ENCODE assay signal across 39 cellular contexts in the genomic region with DNA sequence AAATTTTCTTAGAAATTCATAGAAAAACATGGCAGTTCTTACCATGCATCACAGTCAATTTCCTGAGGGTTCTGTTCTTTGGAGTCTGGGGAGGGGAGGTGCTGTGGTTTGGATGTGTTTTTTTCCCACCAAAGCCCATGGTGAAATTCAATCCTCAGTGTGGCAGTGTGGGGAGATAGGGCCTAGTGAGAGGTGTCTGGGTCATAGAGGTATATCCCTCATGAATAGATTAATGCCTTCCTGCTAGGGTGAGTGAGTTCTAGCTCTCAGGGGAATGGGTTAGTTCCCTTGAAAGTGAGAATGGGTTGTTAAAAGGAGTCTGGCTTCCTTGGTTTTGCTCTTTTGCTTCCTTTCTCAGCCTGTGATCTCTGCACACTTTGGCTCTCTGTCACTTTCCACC.
"Had no signal": no experiment of that assay in that cellular context is flagged by ENCODE, and none has a peak within 500 bp of the region (broad histone marks: within the 10 kb centered on the region; RNA-seq: fewer than 3 reads in every experiment).

No MANE protein-coding gene starts in this region.

- ATAC-seq: activated naive CD4-positive, alpha-beta T cell treated with anti-CD3 and anti-CD28 coated beads, Interleukin-2, amount 50 U/mL, for 72 hours; activated naive CD8-positive, alpha-beta T cell treated with anti-CD3 and anti-CD28 coated beads, Interleukin-2, amount 50 U/mL, for 24 hours; activated T-cell treated with anti-CD3 and anti-CD28 coated beads, Interleukin-2, amount 50 U/mL, for 4 hours; activated T-cell treated with anti-CD3 and anti-CD28 coated beads, Interleukin-2, amount 50 U/mL, for 72 hours; activated T-helper 17 cell treated with anti-CD3 and anti-CD28 coated beads, Interleukin-2, amount 50 U/mL, for 72 hours; body of pancreas had no signal

- H3K4me3 Mint-ChIP-seq: activated naive CD4-positive, alpha-beta T cell treated with anti-CD3 and anti-CD28 coated beads for 36 hours; activated naive CD4-positive, alpha-beta T cell treated with anti-CD3 and anti-CD28 coated beads, Interleukin-2, amount 10 ng/mL, durations not matched to agents 7 days and 5 days; activated naive CD4-positive, alpha-beta T cell treated with anti-CD3 and anti-CD28 coated beads, Interleukin-2, amount 50 U/mL, for 24 hours; activated naive CD8-positive, alpha-beta T cell; activated naive CD8-positive, alpha-beta T cell treated with anti-CD3 and anti-CD28 coated beads for 36 hours; activated naive CD8-positive, alpha-beta T cell treated with anti-CD3 and anti-CD28 coated beads, Interleukin-2, amount 10 ng/mL, durations not matched to agents 7 days and 5 days; activated naive CD8-positive, alpha-beta T cell treated with anti-CD3 and anti-CD28 coated beads, Interleukin-2, amount 50 U/mL, for 24 hours; activated T-cell treated with anti-CD3 and anti-CD28 coated beads, Interleukin-2, amount 50 U/mL, for 24 hours; activated T-cell treated with anti-CD3 and anti-CD28 coated beads, Interleukin-2, amount 50 U/mL, for 4 hours; activated T-cell treated with anti-CD3 and anti-CD28 coated beads, Interleukin-2, amount 50 U/mL, for 72 hours; activated T-helper 1 cell treated with anti-CD3 and anti-CD28 coated beads, Interleukin-12 subunit alpha, Interleukin-12 subunit beta, Interleukin-2, Interleukin-4 antibody, amounts not matched to agents 30 ng/mL and 10 ng/mL and 1 ng/mL, durations not matched to agents 14 hours and 24 hours and 36 hours; activated T-helper 17 cell treated with anti-CD3 and anti-CD28 coated beads, Interleukin-2, amount 50 U/mL, for 72 hours; brain; central memory CD8-positive, alpha-beta T cell had no signal

- DNase-seq: activated effector memory CD4-positive, alpha-beta T cell treated with anti-CD3 and anti-CD28 coated beads, Interleukin-2, amount 50 U/mL, for 16 hours; activated effector memory CD4-positive, alpha-beta T cell treated with Interleukin-2 at 50 U/mL for 16 hours; activated gamma-delta T cell; activated gamma-delta T cell treated with Interleukin-2 at 50 U/mL for 16 hours; activated naive CD4-positive, alpha-beta T cell; activated naive CD4-positive, alpha-beta T cell treated with anti-CD3 and anti-CD28 coated beads for 36 hours; activated naive CD4-positive, alpha-beta T cell treated with anti-CD3 and anti-CD28 coated beads, Interleukin-2, amount 10 ng/mL, durations not matched to agents 7 days and 5 days; activated naive CD4-positive, alpha-beta T cell treated with anti-CD3 and anti-CD28 coated beads, Interleukin-2, amount 50 U/mL, for 16 hours; activated naive CD4-positive, alpha-beta T cell treated with Interleukin-2 at 50 U/mL for 16 hours; activated naive CD8-positive, alpha-beta T cell treated with anti-CD3 and anti-CD28 coated beads for 36 hours; activated naive CD8-positive, alpha-beta T cell treated with anti-CD3 and anti-CD28 coated beads, Interleukin-2, amount 10 ng/mL, durations not matched to agents 7 days and 5 days; activated naive CD8-positive, alpha-beta T cell treated with anti-CD3 and anti-CD28 coated beads, Interleukin-2, amount 50 U/mL, for 24 hours; activated T-cell treated with anti-CD3 and anti-CD28 coated beads, Interleukin-2, amount 50 U/mL, for 24 hours; activated T-cell treated with anti-CD3 and anti-CD28 coated beads, Interleukin-2, amount 50 U/mL, for 4 hours; activated T-cell treated with anti-CD3 and anti-CD28 coated beads, Interleukin-2, amount 50 U/mL, for 48 hours; activated T-cell treated with anti-CD3 and anti-CD28 coated beads, Interleukin-2, amount 50 U/mL, for 72 hours; adrenal gland; amniotic stem cell; amygdala; anterior cingulate cortex; aorta; body of pancreas; brain microvascular endothelial cell; caudate nucleus; central memory CD4-positive, alpha-beta T cell; cerebellar nuclear complex had no signal

- H3K27ac ChIP-seq: adrenal gland, ascending aorta, body of pancreas, brain microvascular endothelial cell, breast epithelium, cardiac muscle cell had no signal

- H3K9me3 Mint-ChIP-seq: activated naive CD4-positive, alpha-beta T cell treated with anti-CD3 and anti-CD28 coated beads for 36 hours; activated naive CD4-positive, alpha-beta T cell treated with anti-CD3 and anti-CD28 coated beads, Interleukin-2, amount 10 ng/mL, durations not matched to agents 7 days and 5 days; activated naive CD4-positive, alpha-beta T cell treated with anti-CD3 and anti-CD28 coated beads, Interleukin-2, amount 50 U/mL, for 24 hours; activated naive CD4-positive, alpha-beta T cell treated with anti-CD3 and anti-CD28 coated beads, Interleukin-2, amount 50 U/mL, for 72 hours; activated naive CD8-positive, alpha-beta T cell treated with anti-CD3 and anti-CD28 coated beads for 36 hours; activated naive CD8-positive, alpha-beta T cell treated with anti-CD3 and anti-CD28 coated beads, Interleukin-2, amount 10 ng/mL, durations not matched to agents 7 days and 5 days; activated naive CD8-positive, alpha-beta T cell treated with anti-CD3 and anti-CD28 coated beads, Interleukin-2, amount 50 U/mL, for 24 hours; activated T-cell treated with anti-CD3 and anti-CD28 coated beads, Interleukin-2, amount 50 U/mL, for 24 hours; activated T-cell treated with anti-CD3 and anti-CD28 coated beads, Interleukin-2, amount 50 U/mL, for 4 hours; activated T-helper 1 cell treated with anti-CD3 and anti-CD28 coated beads, Interleukin-12 subunit alpha, Interleukin-12 subunit beta, Interleukin-2, Interleukin-4 antibody, amounts not matched to agents 30 ng/mL and 10 ng/mL and 1 ng/mL, durations not matched to agents 14 hours and 24 hours and 36 hours; activated T-helper 17 cell treated with anti-CD3 and anti-CD28 coated beads, Interleukin-2, amount 50 U/mL, for 72 hours; activated T-helper 2 cell treated with anti-CD3 and anti-CD28 coated beads, Interferon-gamma antibody, Interleukin-2, Interleukin-4, amounts not matched to agents 10 μg/mL and 5 μg/mL and 100 μg/mL, durations not matched to agents 14 hours and 24 hours and 36 hours had no signal

- H3K4me1 ChIP-seq: adrenal gland, ascending aorta, body of pancreas, breast epithelium had no signal

- H3K4me1 Mint-ChIP-seq: activated naive CD4-positive, alpha-beta T cell treated with anti-CD3 and anti-CD28 coated beads, Interleukin-2, amount 10 ng/mL, durations not matched to agents 7 days and 5 days; activated naive CD4-positive, alpha-beta T cell treated with anti-CD3 and anti-CD28 coated beads, Interleukin-2, amount 50 U/mL, for 24 hours; activated naive CD8-positive, alpha-beta T cell treated with anti-CD3 and anti-CD28 coated beads for 36 hours; activated naive CD8-positive, alpha-beta T cell treated with anti-CD3 and anti-CD28 coated beads, Interleukin-2, amount 10 ng/mL, durations not matched to agents 7 days and 5 days; activated naive CD8-positive, alpha-beta T cell treated with anti-CD3 and anti-CD28 coated beads, Interleukin-2, amount 50 U/mL, for 24 hours; activated T-helper 17 cell treated with anti-CD3 and anti-CD28 coated beads, Interleukin-2, amount 50 U/mL, for 72 hours; central memory CD8-positive, alpha-beta T cell had no signal

- H3K27ac Mint-ChIP-seq: activated naive CD4-positive, alpha-beta T cell treated with anti-CD3 and anti-CD28 coated beads for 36 hours; activated naive CD4-positive, alpha-beta T cell treated with anti-CD3 and anti-CD28 coated beads, Interleukin-2, amount 10 ng/mL, durations not matched to agents 7 days and 5 days; activated naive CD4-positive, alpha-beta T cell treated with anti-CD3 and anti-CD28 coated beads, Interleukin-2, amount 50 U/mL, for 24 hours; activated naive CD4-positive, alpha-beta T cell treated with anti-CD3 and anti-CD28 coated beads, Interleukin-2, amount 50 U/mL, for 72 hours; activated naive CD8-positive, alpha-beta T cell; activated naive CD8-positive, alpha-beta T cell treated with anti-CD3 and anti-CD28 coated beads for 36 hours; activated naive CD8-positive, alpha-beta T cell treated with anti-CD3 and anti-CD28 coated beads, Interleukin-2, amount 10 ng/mL, durations not matched to agents 7 days and 5 days; activated naive CD8-positive, alpha-beta T cell treated with anti-CD3 and anti-CD28 coated beads, Interleukin-2, amount 50 U/mL, for 24 hours; activated T-cell treated with anti-CD3 and anti-CD28 coated beads, Interleukin-2, amount 50 U/mL, for 24 hours; activated T-cell treated with anti-CD3 and anti-CD28 coated beads, Interleukin-2, amount 50 U/mL, for 72 hours; activated T-helper 1 cell treated with anti-CD3 and anti-CD28 coated beads, Interleukin-12 subunit alpha, Interleukin-12 subunit beta, Interleukin-2, Interleukin-4 antibody, amounts not matched to agents 30 ng/mL and 10 ng/mL and 1 ng/mL, durations not matched to agents 14 hours and 24 hours and 36 hours; activated T-helper 17 cell treated with anti-CD3 and anti-CD28 coated beads, Interleukin-2, amount 50 U/mL, for 72 hours; activated T-helper 2 cell treated with anti-CD3 and anti-CD28 coated beads, Interferon-gamma antibody, Interleukin-2, Interleukin-4, amounts not matched to agents 10 μg/mL and 5 μg/mL and 100 μg/mL, durations not matched to agents 14 hours and 24 hours and 36 hours; brain had no signal

- H3K36me3 ChIP-seq: adrenal gland, ascending aorta, brain microvascular endothelial cell, breast epithelium, cardiac muscle cell had no signal

- H3K27me3 ChIP-seq: adrenal gland, ascending aorta, body of pancreas, brain microvascular endothelial cell, breast epithelium, cardiac muscle cell had no signal

- FAIRE-seq: astrocyte, bronchial epithelial cell had no signal

- H3K4me3 ChIP-seq: adrenal gland, ascending aorta, body of pancreas, breast epithelium, cardiac muscle cell had no signal

- H3K9me3 ChIP-seq: adrenal gland, ascending aorta, body of pancreas, breast epithelium had no signal

- H3K27me3 Mint-ChIP-seq: activated naive CD8-positive, alpha-beta T cell treated with anti-CD3 and anti-CD28 coated beads, Interleukin-2, amount 10 ng/mL, durations not matched to agents 7 days and 5 days; brain had no signal

- H3K36me3 Mint-ChIP-seq: activated naive CD4-positive, alpha-beta T cell treated with anti-CD3 and anti-CD28 coated beads, Interleukin-2, amount 10 ng/mL, durations not matched to agents 7 days and 5 days; activated naive CD4-positive, alpha-beta T cell treated with anti-CD3 and anti-CD28 coated beads, Interleukin-2, amount 50 U/mL, for 24 hours; activated naive CD4-positive, alpha-beta T cell treated with anti-CD3 and anti-CD28 coated beads, Interleukin-2, amount 50 U/mL, for 72 hours; activated naive CD8-positive, alpha-beta T cell; activated naive CD8-positive, alpha-beta T cell treated with anti-CD3 and anti-CD28 coated beads for 36 hours; activated naive CD8-positive, alpha-beta T cell treated with anti-CD3 and anti-CD28 coated beads, Interleukin-2, amount 10 ng/mL, durations not matched to agents 7 days and 5 days had no signal
